ENCODE assay signal across 8 cellular contexts in the genomic region with DNA sequence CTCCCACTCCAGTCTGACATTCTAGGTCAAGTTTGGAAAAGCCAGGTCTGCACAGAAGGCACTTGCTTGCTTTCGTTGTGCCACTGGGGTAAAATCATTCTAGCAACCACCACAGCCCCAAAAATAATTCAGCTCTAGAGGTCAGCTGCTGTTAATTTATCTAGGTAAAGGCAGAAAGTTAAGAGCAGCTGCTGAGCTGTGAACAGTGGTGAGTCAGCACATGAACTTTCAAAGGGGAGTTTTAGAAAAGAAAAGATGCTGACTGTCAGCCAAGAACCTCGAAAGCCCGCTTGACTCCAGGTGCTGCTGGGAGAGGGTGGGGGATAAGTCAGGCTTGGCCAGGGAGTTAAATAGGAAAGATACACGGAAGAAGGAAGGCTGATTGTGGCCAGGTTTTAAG. TPM values are rescaled to one million over a fixed set of nuclear protein-coding genes. Genes with fewer than 3 reads are reported as not detected.
DNase-seq lines count a peak whose midpoint lies in the region; ATAC-seq, FAIRE-seq and TF ChIP-seq lines count a peak whose summit lies in the region.

No MANE protein-coding gene starts in this region.

- no peak overlapping the region for H3K4me3 Mint-ChIP-seq in stimulated activated naive CD8-positive, alpha-beta T cell treated with anti-CD3 and anti-CD28 coated beads, Interleukin-15, amount 100 ng/mL, for 72 hours
- H3K4me3 Mint-ChIP-seq in WTC11, result no peak overlapping the region

- FAIRE-seq in GM12878 (lab: Jason Lieb, UNC), result peak; percentile 7

- no peaks in the 10 kb centered on the region for H3K36me3 ChIP-seq in GM12878 (ENCODE audit: control insufficient read depth in 2 of 2, insufficient read depth in 2 of 2, low read length in 1 of 2)
- no peaks in the 10 kb centered on the region for H3K36me3 ChIP-seq in effector memory CD4-positive, alpha-beta T cell (ENCODE audit: control insufficient read depth, insufficient read depth, low read length)

- TF ChIP-seq POLR2A in GM12878 (IDR thresholded peaks at IDR 0.05; ENCODE audit: low read depth, low read length), result no peak

- H3K27ac ChIP-seq in GM12878 (ENCODE audit: control insufficient read depth, insufficient read depth), result peak overlapping the region; percentile 20; the same call in 1 of the 2 replicates
- H3K27ac ChIP-seq in effector memory CD4-positive, alpha-beta T cell (ENCODE audit: insufficient read depth, low read length, poor library complexity, severe bottlenecking), result no peak overlapping the region

- no peaks in the 10 kb centered on the region for H4K20me1 ChIP-seq in GM12878 (ENCODE audit: control insufficient read depth, insufficient read depth)

- H3K27ac Mint-ChIP-seq in stimulated activated naive CD8-positive, alpha-beta T cell treated with anti-CD3 and anti-CD28 coated beads, Interleukin-15, amount 100 ng/mL, for 72 hours, result no peak overlapping the region
- H3K27ac Mint-ChIP-seq in WTC11, result no peak overlapping the region

- peak; percentile 10 to 57; a peak in 1 of 4 replicates for TF ChIP-seq EP300 in GM12878 (IDR thresholded peaks at IDR 0.05; ENCODE audit: borderline replicate concordance in 1 of 2, control insufficient read depth in 1 of 2, low read depth in 2 of 2, low read length in 2 of 2)

- TF ChIP-seq RAD21 in GM12878 (IDR thresholded peaks at IDR 0.05; ENCODE audit: insufficient read depth, low read depth, low read length), result no peak

- POLR2A ChIA-PET in GM12878 (lab: Charles Lee), result interaction anchor here (0.7 to 1.3 kb wide), 4 partner anchors 9 to 49 kb away, joined by 3 to 5 read pairs (median 3); no protein-coding TSS in a partner anchor
- POLR2A ChIA-PET in WTC11 (lab: Charles Lee), result no interaction called here

- RAD21 ChIA-PET in GM12878 (lab: Charles Lee; ENCODE audit: unreplicated experiment), result interaction anchor here (0.9 to 2.7 kb wide), 11 partner anchors 9 to 133 kb away, joined by 3 to 15 read pairs (median 3); partner anchors contain the start of gene CCDC197

- H3K4me3 ChIP-seq in GM12878, result no peak overlapping the region; the same call in 1 of the 2 replicates
- H3K4me3 ChIP-seq in effector memory CD4-positive, alpha-beta T cell (ENCODE audit: insufficient read depth, low read depth, low read length, poor library complexity, severe bottlenecking), result no peak overlapping the region

- no peaks in the 10 kb centered on the region for H3K9me3 Mint-ChIP-seq in stimulated activated naive CD8-positive, alpha-beta T cell treated with anti-CD3 and anti-CD28 coated beads, Interleukin-15, amount 100 ng/mL, for 72 hours
- H3K9me3 Mint-ChIP-seq in WTC11, result no peaks in the 10 kb centered on the region

- intact Hi-C loops in GM12878 (cut with micrococcal nuclease; ENCODE audit: unreplicated experiment), result no loop called here

- WGBS in GM12878 (ENCODE audit: insufficient coverage, insufficient replicate concordance, low lambda C conversion rate, missing lambda C conversion rate), result 23% methylated on average over 4 of the region's 4 CpGs

- peak; percentile 57 for ATAC-seq in stimulated activated naive CD8-positive, alpha-beta T cell treated with anti-CD3 and anti-CD28 coated beads, Interleukin-15, Interleukin-2, amounts not matched to agents 100 U/mL and 50 U/mL, for 24 hours
- ATAC-seq in stimulated activated naive CD8-positive, alpha-beta T cell treated with anti-CD3 and anti-CD28 coated beads, Interleukin-15, amount 100 ng/mL, for 72 hours, result no peak
- peak; percentile 45 for ATAC-seq in HG03175 (IDR thresholded peaks at IDR 0.05; ENCODE audit: unreplicated experiment)
- peak; percentile 86 for ATAC-seq in GM12878
- ATAC-seq in GM21447 (IDR thresholded peaks at IDR 0.05; ENCODE audit: unreplicated experiment), result no peak
- ATAC-seq in WTC11, result no peak

- TF ChIP-seq CTCF in GM12878 (IDR thresholded peaks at IDR 0.05 in 2 of 3, conservative IDR thresholded peaks at IDR 0.05 in 1 of 3; ENCODE audit: control insufficient read depth in 2 of 3, extremely low read depth in 1 of 3, insufficient read depth in 1 of 3, low read depth in 3 of 3, low read length in 3 of 3) (no peak), WTC11 (IDR thresholded peaks at IDR 0.05) (no peak)

- H3K9me3 ChIP-seq in GM12878 (replicated peaks; ENCODE audit: control insufficient read depth, insufficient read depth, low read length), result no peaks in the 10 kb centered on the region
- no peaks in the 10 kb centered on the region for H3K9me3 ChIP-seq in effector memory CD4-positive, alpha-beta T cell (ENCODE audit: control insufficient read depth, low read length)

- SMC1A ChIA-PET in GM12878 (lab: Charles Lee; ENCODE audit: uncharacterized antibody, unreplicated experiment), result interaction anchor here (0.6 to 3.3 kb wide), 18 partner anchors 9 to 127 kb away, joined by 3 to 19 read pairs (median 4); partner anchors contain the start of gene CCDC197

- no peak overlapping the region; the same call in 1 of the 2 replicates for H2AFZ ChIP-seq in GM12878 (ENCODE audit: control insufficient read depth, low read depth, low read length)

- CTCF ChIA-PET in GM12878 (lab: Yijun Ruan, JAX) (interaction anchor here (0.6 to 8.1 kb wide), 10 partner anchors 10 to 127 kb away, joined by 3 to 56 read pairs (median 4); partner anchors contain the start of genes CCDC197 and OTUB2), WTC11 (lab: Charles Lee) (interaction anchor here (1.5 to 4.9 kb wide), 2 partner anchors 70 to 122 kb away, joined by 5 to 27 read pairs; no protein-coding TSS in a partner anchor)

- peaks cover 52% of the 10 kb centered on the region for H3K4me1 Mint-ChIP-seq in stimulated activated naive CD8-positive, alpha-beta T cell treated with anti-CD3 and anti-CD28 coated beads, Interleukin-15, amount 100 ng/mL, for 72 hours
- no peaks in the 10 kb centered on the region for H3K4me1 Mint-ChIP-seq in WTC11

- H3K27me3 Mint-ChIP-seq in stimulated activated naive CD8-positive, alpha-beta T cell treated with anti-CD3 and anti-CD28 coated beads, Interleukin-15, amount 100 ng/mL, for 72 hours, result peaks cover 42% of the 10 kb centered on the region
- no peaks in the 10 kb centered on the region for H3K27me3 Mint-ChIP-seq in WTC11 (ENCODE audit: low read depth)

- H3K9ac ChIP-seq in GM12878 (ENCODE audit: control insufficient read depth, insufficient read depth, low read length), result no peak overlapping the region; the same call in 1 of the 2 replicates

- H3K79me2 ChIP-seq in GM12878 (ENCODE audit: control insufficient read depth, insufficient read depth, low read length), result no peaks in the 10 kb centered on the region

- H3K4me2 ChIP-seq in GM12878 (ENCODE audit: control insufficient read depth, insufficient read depth), result peak overlapping the region; percentile 61

- DNase-seq in stimulated activated naive CD8-positive, alpha-beta T cell treated with anti-CD3 and anti-CD28 coated beads, Interleukin-15, Interleukin-2, amounts not matched to agents 100 U/mL and 50 U/mL, for 24 hours, result no peak
- DNase-seq in stimulated activated naive CD8-positive, alpha-beta T cell treated with anti-CD3 and anti-CD28 coated beads, Interleukin-15, amount 100 ng/mL, for 72 hours, result no peak
- DNase-seq in GM12878 (ENCODE audit: low read depth, low spot score), result peak; percentile 25
- DNase-seq in NCI-H2081 (lab: John Stamatoyannopoulos, UW), result no peak
- no peak for DNase-seq in effector memory CD4-positive, alpha-beta T cell
- DNase-seq in WTC11 (ENCODE audit: low spot score), result no peak

- H3K27me3 ChIP-seq in GM12878 (replicated peaks in 1 of 2; ENCODE audit: control insufficient read depth in 2 of 2, insufficient read depth in 2 of 2, low read length in 1 of 2), result no peaks in the 10 kb centered on the region
- no peaks in the 10 kb centered on the region for H3K27me3 ChIP-seq in effector memory CD4-positive, alpha-beta T cell (replicated peaks; ENCODE audit: control insufficient read depth, insufficient read depth, low read length, poor library complexity, severe bottlenecking)

- BruUV-seq in GM12878 (replicated peaks; lab: Mats Ljungman, UMichigan), result no TSS peak

- no peaks in the 10 kb centered on the region for H3K36me3 Mint-ChIP-seq in WTC11

- H3K4me1 ChIP-seq in GM12878 (ENCODE audit: control insufficient read depth, insufficient read depth, low read length), result peaks cover 36% of the 10 kb centered on the region
- H3K4me1 ChIP-seq in effector memory CD4-positive, alpha-beta T cell (ENCODE audit: control insufficient read depth, insufficient read depth, low read length, poor library complexity, severe bottlenecking), result peaks cover 30% of the 10 kb centered on the region

- in situ Hi-C loops in GM12878 (cut with MboI), result loop anchor here (10.0 kb wide), 1 partner anchor 355 kb away; no protein-coding TSS in a partner anchor

RNA-seq across cellular contexts. Expression of gene CCDC197, which starts 12.7 kb away (rescaled TPM):
- 1.2 TPM in 2 replicates for total RNA-seq in GM12878 (2013; cell fraction: nucleolus; rRNA removed)
- not detected in 2 replicates for total RNA-seq in GM12878 (2014; rRNA removed)
- not detected in 2 replicates for total RNA-seq in GM12878 (2014; rRNA removed; fragmentation: Illumina TruSeq; extraction: Trizol)
- not detected in 2 replicates for total RNA-seq in GM12878 (2021)
- polyA plus RNA-seq in GM12878 (2011; ENCODE audit: low read depth), result not detected
- polyA plus RNA-seq in GM12878 (2011; rRNA removed), result 0.12 and 0.16 TPM in 2 replicates
- 0.04 TPM in 1 of 2 replicates, not detected in the other for polyA plus RNA-seq in GM12878 (2011; cell fraction: cytosol; rRNA removed)
- 0.28 and 0.56 TPM in 2 replicates for polyA plus RNA-seq in GM12878 (2011; cell fraction: nucleus; rRNA removed)
- 0.17 TPM in 1 of 2 replicates, not detected in the other for polyA plus RNA-seq in GM12878 (2012)
- not detected in 2 replicates for polyA plus RNA-seq in GM12878 (2014; fragmentation: Illumina TruSeq; extraction: Trizol)
- not detected for polyA plus RNA-seq in GM12878 (2014; fragmentation: Nextera tagmentation; extraction: Ambion mirVana)
- not detected in 2 replicates for polyA plus RNA-seq in GM12878 (2014; rRNA removed)
- polyA plus RNA-seq in GM12878 (2016; fragmentation: Nextera tagmentation; extraction: Ambion mirVana), result not detected
- polyA minus RNA-seq in GM12878 (2011; rRNA and poly(A)+ RNA removed), result 0.21 TPM in 1 of 2 replicates, not detected in the other
- polyA minus RNA-seq in GM12878 (2011; cell fraction: cytosol; rRNA and poly(A)+ RNA removed), result not detected in 2 replicates
- 0.24 TPM in 1 of 2 replicates, not detected in the other for polyA minus RNA-seq in GM12878 (2011; cell fraction: nucleus; rRNA and poly(A)+ RNA removed)
- not detected in 3 replicates for total RNA-seq in WTC11 (2021)

RNA-seq across cellular contexts. Expression of gene OTUB2, which starts 16.4 kb away (rescaled TPM):
- 1.3 and 3.2 TPM in 2 replicates for total RNA-seq in GM12878 (2013; cell fraction: nucleolus; rRNA removed)
- 0.49 and 0.56 TPM in 2 replicates for total RNA-seq in GM12878 (2014; rRNA removed)
- 0.40 and 0.46 TPM in 2 replicates for total RNA-seq in GM12878 (2014; rRNA removed; fragmentation: Illumina TruSeq; extraction: Trizol)
- total RNA-seq in GM12878 (2021), result 0.46 and 0.77 TPM in 2 replicates
- polyA plus RNA-seq in GM12878 (2011; ENCODE audit: low read depth), result 0.43 TPM
- 0.36 and 0.48 TPM in 2 replicates for polyA plus RNA-seq in GM12878 (2011; rRNA removed)
- 0.90 and 0.97 TPM in 2 replicates for polyA plus RNA-seq in GM12878 (2011; cell fraction: cytosol; rRNA removed)
- polyA plus RNA-seq in GM12878 (2011; cell fraction: nucleus; rRNA removed), result 0.73 and 1.1 TPM in 2 replicates
- 0.46 and 0.51 TPM in 2 replicates for polyA plus RNA-seq in GM12878 (2012)
- 0.41 and 0.47 TPM in 2 replicates for polyA plus RNA-seq in GM12878 (2014; fragmentation: Illumina TruSeq; extraction: Trizol)
- polyA plus RNA-seq in GM12878 (2014; fragmentation: Nextera tagmentation; extraction: Ambion mirVana), result under 1 TPM; 0.05 to 0.18 TPM
- 0.26 and 0.49 TPM in 2 replicates for polyA plus RNA-seq in GM12878 (2014; rRNA removed)
- polyA plus RNA-seq in GM12878 (2016; fragmentation: Nextera tagmentation; extraction: Ambion mirVana), result under 1 TPM; 0.25 to 0.82 TPM
- polyA minus RNA-seq in GM12878 (2011; rRNA and poly(A)+ RNA removed), result 1.1 and 1.3 TPM in 2 replicates
- 0.42 TPM in 1 of 2 replicates, not detected in the other for polyA minus RNA-seq in GM12878 (2011; cell fraction: cytosol; rRNA and poly(A)+ RNA removed)
- polyA minus RNA-seq in GM12878 (2011; cell fraction: nucleus; rRNA and poly(A)+ RNA removed), result 0.48 and 0.67 TPM in 2 replicates
- 3.5 to 4.5 TPM (median 3.9 TPM) in 3 replicates for total RNA-seq in WTC11 (2021)

RNA-seq across cellular contexts. Expression of gene ASB2, which starts 33.4 kb away (rescaled TPM):
- 74.5 and 81.9 TPM in 2 replicates for total RNA-seq in GM12878 (2013; cell fraction: nucleolus; rRNA removed)
- total RNA-seq in GM12878 (2014; rRNA removed) (46.4 and 53.5 TPM in 2 replicates), GM12878 (2014; rRNA removed; fragmentation: Illumina TruSeq; extraction: Trizol) (21.5 and 26.9 TPM in 2 replicates), GM12878 (2021) (40.0 and 40.4 TPM in 2 replicates), WTC11 (2021) (0.37 to 0.73 TPM (median 0.71 TPM) in 3 replicates)
- polyA plus RNA-seq in GM12878 (2011; ENCODE audit: low read depth), result 18.9 TPM
- polyA plus RNA-seq in GM12878 (2011; rRNA removed) (8.5 and 16.9 TPM in 2 replicates), GM12878 (2014; fragmentation: Illumina TruSeq; extraction: Trizol) (12.3 and 21.9 TPM in 2 replicates), GM12878 (2014; fragmentation: Nextera tagmentation; extraction: Ambion mirVana) (1 to 10 TPM; 3.0 to 7.4 TPM), GM12878 (2014; rRNA removed) (50.0 and 54.5 TPM in 2 replicates), GM12878 (2016; fragmentation: Nextera tagmentation; extraction: Ambion mirVana) (10 to 100 TPM; 51.7 to 54.8 TPM)
- 22.6 and 38.7 TPM in 2 replicates for polyA plus RNA-seq in GM12878 (2011; cell fraction: cytosol; rRNA removed)
- polyA plus RNA-seq in GM12878 (2011; cell fraction: nucleus; rRNA removed), result 45.6 and 71.8 TPM in 2 replicates
- 18.6 and 50.6 TPM in 2 replicates for polyA plus RNA-seq in GM12878 (2012)
- polyA minus RNA-seq in GM12878 (2011; rRNA and poly(A)+ RNA removed), result 20.3 and 37.3 TPM in 2 replicates
- 8.8 and 11.7 TPM in 2 replicates for polyA minus RNA-seq in GM12878 (2011; cell fraction: cytosol; rRNA and poly(A)+ RNA removed)
- 26.7 and 36.0 TPM in 2 replicates for polyA minus RNA-seq in GM12878 (2011; cell fraction: nucleus; rRNA and poly(A)+ RNA removed)

Comparison
In these comparisons a context has a peak if more than half of its experiments do, and no peak if none do; other contexts are left out.
1. ATAC-seq: peak in stimulated activated naive CD8-positive, alpha-beta T cell treated with anti-CD3 and anti-CD28 coated beads, Interleukin-15, Interleukin-2, amounts not matched to agents 100 U/mL and 50 U/mL, for 24 hours (single experiment), HG03175 (single experiment) and GM12878 (single experiment); none in stimulated activated naive CD8-positive, alpha-beta T cell treated with anti-CD3 and anti-CD28 coated beads, Interleukin-15, amount 100 ng/mL, for 72 hours (single experiment), GM21447 (single experiment) and WTC11 (single experiment).
2. RNA of gene ASB2, which starts 33.4 kb away (total RNA-seq): 21.5 to 81.9 TPM in GM12878; 0.37 to 0.73 TPM in WTC11; every median in the first group is over 10 times any median in the second.